ENCODE assay signal across 8 cellular contexts in the genomic region with DNA sequence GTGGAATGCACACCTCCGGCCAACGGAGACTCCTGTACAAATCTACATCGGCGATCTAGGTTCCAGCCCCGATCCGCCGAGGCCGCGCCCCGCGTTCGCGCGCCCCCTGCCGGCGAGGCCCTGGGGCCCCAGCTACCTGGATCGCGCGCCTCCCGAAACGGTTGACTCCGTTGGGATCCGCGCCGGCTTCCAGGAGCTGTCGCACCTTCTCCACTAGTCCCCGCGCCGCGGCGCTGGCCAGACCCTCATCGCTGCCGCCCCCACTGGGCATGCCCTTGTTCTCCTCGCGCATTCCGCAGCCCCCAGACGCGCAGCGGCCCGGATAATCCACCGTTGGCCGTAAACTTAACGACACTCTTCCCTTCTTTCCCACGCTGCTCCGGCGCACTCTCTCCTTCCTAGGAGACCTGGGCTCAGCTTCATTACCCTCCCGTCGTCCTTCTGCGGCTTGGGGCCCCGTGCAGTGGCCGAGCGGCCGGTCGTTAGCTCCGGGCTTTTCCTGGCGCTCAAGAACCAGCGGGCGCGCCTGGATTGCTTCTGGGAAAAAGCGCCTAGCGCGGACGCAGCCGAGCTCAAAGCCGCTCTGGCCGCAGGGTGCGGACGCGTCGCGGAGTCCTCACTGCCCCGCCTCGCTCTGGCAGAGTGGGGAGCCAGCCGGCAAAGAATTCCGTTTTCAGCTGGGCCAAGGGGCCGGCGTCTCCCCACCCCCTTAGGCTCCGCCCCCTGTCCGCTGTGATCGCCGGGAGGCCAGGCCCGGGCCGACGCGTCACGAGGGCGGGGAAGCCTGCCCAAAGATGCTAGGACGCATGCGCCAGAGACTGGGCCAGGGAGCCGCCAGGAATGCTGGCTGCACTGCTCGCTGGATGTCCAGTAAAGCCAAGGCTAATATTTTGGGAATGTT. TPM values are rescaled to one million over a fixed set of nuclear protein-coding genes. Genes with fewer than 3 reads are reported as not detected.
A peak's percentile ranks its signal among the peaks of the same experiment; 100 is the strongest.
DNase-seq lines count a peak whose midpoint lies in the region; ATAC-seq and TF ChIP-seq lines count a peak whose summit lies in the region.

A gene with protein sequence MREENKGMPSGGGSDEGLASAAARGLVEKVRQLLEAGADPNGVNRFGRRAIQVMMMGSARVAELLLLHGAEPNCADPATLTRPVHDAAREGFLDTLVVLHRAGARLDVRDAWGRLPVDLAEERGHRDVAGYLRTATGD (minus strand): TSS at position 644 of the 901 bp plus-strand sequence. CDS start 352 bp downstream, at position 292.

- H3K4me1 ChIP-seq in NT2/D1 (ENCODE audit: insufficient read depth, insufficient read length) = peaks cover 2% of the 10 kb centered on the region
- H3K4me1 ChIP-seq in suprapubic skin = peaks cover 38% of the 10 kb centered on the region

- H3K9me3 Mint-ChIP-seq in CD4-positive, alpha-beta T cell = no peaks in the 10 kb centered on the region
- H3K9me3 Mint-ChIP-seq in naive thymus-derived CD8-positive, alpha-beta T cell = peaks cover 0 to 16% (median 2%) of the 10 kb centered on the region in 9 donors

- H3K4me3 Mint-ChIP-seq in CD4-positive, alpha-beta T cell = peak within 1 kb of the TSS; percentile 68
- peak within 1 kb of the TSS; percentile 39 to 82 (median 68) for H3K4me3 Mint-ChIP-seq in naive thymus-derived CD8-positive, alpha-beta T cell

- H3K27me3 Mint-ChIP-seq in CD4-positive, alpha-beta T cell = peaks cover 89% of the 10 kb centered on the region
- H3K27me3 Mint-ChIP-seq in naive thymus-derived CD8-positive, alpha-beta T cell = peaks cover 45 to 88% (median 57%) of the 10 kb centered on the region in 5 donors

- intact Hi-C loops in CD4-positive, alpha-beta T cell (cut with DNase I, micrococcal nuclease) = loop anchor here (1.0 to 5.0 kb wide), 3 partner anchors 37 to 196 kb away; no protein-coding TSS in a partner anchor

- H3K36me3 Mint-ChIP-seq in CD4-positive, alpha-beta T cell (ENCODE audit: low read depth) = no peaks in the 10 kb centered on the region
- H3K36me3 Mint-ChIP-seq in naive thymus-derived CD8-positive, alpha-beta T cell = peaks cover 0 to 5% (median 4%) of the 10 kb centered on the region in 3 donors

- TF ChIP-seq POLR2A in suprapubic skin (IDR thresholded peaks at IDR 0.05) = peak in 1 of 2 donors; percentile 29

- peaks cover 72% of the 10 kb centered on the region for H3K27me3 ChIP-seq in CD4-positive, alpha-beta T cell (ENCODE audit: control insufficient read depth, insufficient read depth, low read length)
- H3K27me3 ChIP-seq in NT2/D1 (ENCODE audit: insufficient read depth, insufficient read length) (peaks cover 70% of the 10 kb centered on the region), suprapubic skin (peaks cover 38% of the 10 kb centered on the region)

- no peaks in the 10 kb centered on the region for H3K9me3 ChIP-seq in CD4-positive, alpha-beta T cell (ENCODE audit: control insufficient read depth, low read length)
- H3K9me3 ChIP-seq in NT2/D1 (ENCODE audit: insufficient read depth, low read length) (no peaks in the 10 kb centered on the region), suprapubic skin (no peaks in the 10 kb centered on the region)

- peak within 1 kb of the TSS; percentile 71 for H3K4me3 ChIP-seq in NT2/D1 (ENCODE audit: insufficient read length, low read depth)
- H3K4me3 ChIP-seq in suprapubic skin = peak within 1 kb of the TSS; percentile 55

- no peak within 1 kb of the TSS for H3K27ac Mint-ChIP-seq in CD4-positive, alpha-beta T cell
- peak within 1 kb of the TSS in 1 of 10 donors; percentile 9 for H3K27ac Mint-ChIP-seq in naive thymus-derived CD8-positive, alpha-beta T cell

- peak; percentile 86 for TF ChIP-seq CTCF in CD4-positive, alpha-beta T cell (IDR thresholded peaks at IDR 0.05)
- TF ChIP-seq CTCF in suprapubic skin (IDR thresholded peaks at IDR 0.05) = peak; percentile 58 to 88

- DNase-seq in CD4-positive, alpha-beta T cell = peak in 9 of 10 experiments; percentile 37 to 66 (median 49)
- DNase-seq in NT2/D1 (ENCODE audit: low read depth, low spot score) (peak; percentile 89), fibroblast of peridontal ligament (ENCODE audit: extremely low read depth) (peak; percentile 97), suprapubic skin (ENCODE audit: low spot score in 2 of 2) (peak; percentile 97)
- DNase-seq in activated T-helper 1 cell treated with anti-CD3 and anti-CD28 coated beads, Interleukin-2, amount 50 U/mL, for 16 hours (ENCODE audit: low read depth in 1 of 2, low spot score in 1 of 2) = peak; percentile 39 to 48
- peak in 7 of 10 donors; percentile 36 to 54 (median 41) for DNase-seq in naive thymus-derived CD8-positive, alpha-beta T cell

- peaks cover 23% of the 10 kb centered on the region for H3K4me1 Mint-ChIP-seq in CD4-positive, alpha-beta T cell (ENCODE audit: low read depth)
- H3K4me1 Mint-ChIP-seq in naive thymus-derived CD8-positive, alpha-beta T cell = peaks cover 10 to 31% (median 23%) of the 10 kb centered on the region in 4 donors

- H3K36me3 ChIP-seq in NT2/D1 (ENCODE audit: insufficient read depth, insufficient read length, low read length) (peaks cover 13% of the 10 kb centered on the region), suprapubic skin (no peaks in the 10 kb centered on the region)

- ATAC-seq in CD4-positive, alpha-beta T cell (ENCODE audit: poor library complexity) = peak; percentile 67
- ATAC-seq in GM19397 (IDR thresholded peaks at IDR 0.05; ENCODE audit: unreplicated experiment) = peak; percentile 91
- ATAC-seq in HG03521 (IDR thresholded peaks at IDR 0.05; ENCODE audit: unreplicated experiment) = peak; percentile 91
- ATAC-seq in naive thymus-derived CD8-positive, alpha-beta T cell = peak; percentile 51 to 65

- TF ChIP-seq EP300 in suprapubic skin (IDR thresholded peaks at IDR 0.05) = no peak

- WGBS in suprapubic skin = 2% methylated on average over 47 of the region's 91 CpGs

- peak within 1 kb of the TSS; percentile 81 for H3K9ac ChIP-seq in NT2/D1 (ENCODE audit: insufficient read length, low read depth)

- H3K27ac ChIP-seq in CD4-positive, alpha-beta T cell (ENCODE audit: low read depth, low read length) = no peak within 1 kb of the TSS
- H3K27ac ChIP-seq in suprapubic skin = peak within 1 kb of the TSS; percentile 79

- CTCF ChIA-PET in CD4-positive, alpha-beta T cell (lab: Charles Lee) = interaction anchor here (0.6 to 3.6 kb wide), 25 partner anchors 9 to 215 kb away, joined by 3 to 37 read pairs (median 4); a partner anchor contains a TSS

- POLR2A ChIA-PET in CD4-positive, alpha-beta T cell (lab: Charles Lee) = interaction anchor here (0.6 to 2.6 kb wide), 7 partner anchors 14 to 207 kb away, joined by 3 to 19 read pairs (median 4); a partner anchor contains a TSS
- POLR2A ChIA-PET in naive thymus-derived CD8-positive, alpha-beta T cell (lab: Charles Lee) = interaction anchor here (1.0 to 1.4 kb wide), 2 partner anchors 195 to 197 kb away, joined by 3 read pairs; no protein-coding TSS in a partner anchor

RNA-seq across cellular contexts. Expression of the gene that starts here (rescaled TPM):
- not detected for total RNA-seq in CD4-positive, alpha-beta T cell
- total RNA-seq in naive thymus-derived CD8-positive, alpha-beta T cell = not detected
- under 1 TPM in 2 of 3 donors, not detected in 1; 0.17 to 0.31 TPM for polyA plus RNA-seq in naive thymus-derived CD8-positive, alpha-beta T cell
- total RNA-seq in suprapubic skin = 10 to 100 TPM; 38.8 to 59.9 (median 51.9) TPM

Comparison
In these comparisons a context has a peak if more than half of its experiments do, and no peak if none do; other contexts are left out.
1. RNA of the gene that starts here (total RNA-seq): 38.8 to 59.9 TPM in suprapubic skin; not detected in CD4-positive, alpha-beta T cell and not detected in naive thymus-derived CD8-positive, alpha-beta T cell; every median in the first group is over 10 times any median in the second.
2. Peak in DNase-seq and ATAC-seq in CD4-positive, alpha-beta T cell; RNA of the gene not detected or under 1 TPM.
3. Peak in DNase-seq and ATAC-seq in naive thymus-derived CD8-positive, alpha-beta T cell; RNA of the gene not detected or under 1 TPM.
4. DNase-seq: peak in every context shown above with its lines; median percentile 97 in fibroblast of peridontal ligament; 97 in suprapubic skin; 89 in NT2/D1; 49 in CD4-positive, alpha-beta T cell; 44 in activated T-helper 1 cell treated with anti-CD3 and anti-CD28 coated beads, Interleukin-2, amount 50 U/mL, for 16 hours; 41 in naive thymus-derived CD8-positive, alpha-beta T cell.
5. Peak in every context shown above with its lines, with median percentiles within 50 percentile points of each other: ATAC-seq.